In genomic region chr3:129741794-129742193, GRCh38 we compare ENCODE assay signal across 30 cellular contexts.
"Had no signal": no experiment of that assay in that cellular context is flagged by ENCODE, and none has a peak within 500 bp of the region (broad histone marks: within the 10 kb centered on the region; RNA-seq: fewer than 3 reads in every experiment).

No MANE protein-coding gene starts in this region.

- H3K27ac Mint-ChIP-seq: immature natural killer cell; memory B cell; naive thymus-derived CD4-positive, alpha-beta T cell; nephron progenitor cell; stimulated activated memory B cell treated with anti-CD40 and anti-IgM and Interleukin-4, amounts not matched to agents 10 μg/mL and 1 μg/mL and 100 μg/mL, for 72 hours; type B pancreatic cell had no signal

- H3K4me3 ChIP-seq: coronary artery, esophagus squamous epithelium, heart right ventricle, lung, prostate gland, right atrium auricular region, testis, tibial artery had no signal

- H3K4me1 Mint-ChIP-seq: nephron progenitor cell had no signal

- H3K27me3 Mint-ChIP-seq: effector memory CD8-positive, alpha-beta T cell; memory B cell; naive thymus-derived CD4-positive, alpha-beta T cell; stimulated activated memory B cell treated with anti-CD40 and anti-IgM and Interleukin-4, amounts not matched to agents 10 μg/mL and 1 μg/mL and 100 μg/mL, for 72 hours; type B pancreatic cell had no signal

- H3K4me1 ChIP-seq: prostate gland, right atrium auricular region had no signal

- DNase-seq: dermis blood vessel endothelial cell; effector memory CD8-positive, alpha-beta T cell; erythroblast; esophagus squamous epithelium; foreskin melanocyte; glutamatergic neuron; heart right ventricle; hippocampal formation; immature natural killer cell; midbrain; naive thymus-derived CD4-positive, alpha-beta T cell; nephron progenitor cell; nucleus accumbens; stimulated activated CD4-positive, alpha-beta T cell treated with anti-CD3 and anti-CD28 coated beads, Interleukin-2, amount 100 ng/mL, for 24 hours; stimulated activated CD4-positive, alpha-beta T cell treated with anti-CD3 and anti-CD28 coated beads, Interleukin-4, amount 100 ng/mL, for 4 hours; stimulated activated naive CD8-positive, alpha-beta T cell treated with anti-CD3 and anti-CD28 coated beads, Interleukin-15, Interleukin-2, amounts not matched to agents 100 U/mL and 50 U/mL, for 24 hours; substantia nigra; testis; tibial artery had no signal

- H3K36me3 ChIP-seq: prostate gland, right atrium auricular region, tibial artery had no signal

- H3K9me3 Mint-ChIP-seq: effector memory CD8-positive, alpha-beta T cell; immature natural killer cell; memory B cell; naive thymus-derived CD4-positive, alpha-beta T cell; nephron progenitor cell; stimulated activated memory B cell treated with anti-CD40 and anti-IgM and Interleukin-4, amounts not matched to agents 10 μg/mL and 1 μg/mL and 100 μg/mL, for 72 hours; type B pancreatic cell had no signal

- H3K9me3 ChIP-seq: esophagus squamous epithelium, heart right ventricle, prostate gland, right atrium auricular region, testis, tibial artery had no signal

- ATAC-seq: effector memory CD8-positive, alpha-beta T cell; heart right ventricle; left lobe of liver; naive thymus-derived CD4-positive, alpha-beta T cell; sciatic nerve; stimulated activated memory B cell treated with anti-CD40 and anti-IgM and Interleukin-4, amounts not matched to agents 10 μg/mL and 1 μg/mL and 100 μg/mL, for 72 hours; stimulated activated naive CD8-positive, alpha-beta T cell treated with anti-CD3 and anti-CD28 coated beads, Interleukin-15, Interleukin-2, amounts not matched to agents 100 U/mL and 50 U/mL, for 24 hours had no signal

- H3K27me3 ChIP-seq: esophagus squamous epithelium, heart right ventricle, right atrium auricular region, testis, tibial artery had no signal

- H3K4me3 Mint-ChIP-seq: effector memory CD8-positive, alpha-beta T cell; immature natural killer cell; memory B cell; naive thymus-derived CD4-positive, alpha-beta T cell; nephron progenitor cell; stimulated activated memory B cell treated with anti-CD40 and anti-IgM and Interleukin-4, amounts not matched to agents 10 μg/mL and 1 μg/mL and 100 μg/mL, for 72 hours; type B pancreatic cell had no signal

- H3K36me3 Mint-ChIP-seq: immature natural killer cell had no signal

- FAIRE-seq: endometrium, keratinocyte had no signal

- H3K27ac ChIP-seq: coronary artery, esophagus squamous epithelium, heart right ventricle, prostate gland, right atrium auricular region, testis, tibial artery had no signal
